Comparison of ENCODE assay signal across 7 cellular contexts in the genomic region with DNA sequence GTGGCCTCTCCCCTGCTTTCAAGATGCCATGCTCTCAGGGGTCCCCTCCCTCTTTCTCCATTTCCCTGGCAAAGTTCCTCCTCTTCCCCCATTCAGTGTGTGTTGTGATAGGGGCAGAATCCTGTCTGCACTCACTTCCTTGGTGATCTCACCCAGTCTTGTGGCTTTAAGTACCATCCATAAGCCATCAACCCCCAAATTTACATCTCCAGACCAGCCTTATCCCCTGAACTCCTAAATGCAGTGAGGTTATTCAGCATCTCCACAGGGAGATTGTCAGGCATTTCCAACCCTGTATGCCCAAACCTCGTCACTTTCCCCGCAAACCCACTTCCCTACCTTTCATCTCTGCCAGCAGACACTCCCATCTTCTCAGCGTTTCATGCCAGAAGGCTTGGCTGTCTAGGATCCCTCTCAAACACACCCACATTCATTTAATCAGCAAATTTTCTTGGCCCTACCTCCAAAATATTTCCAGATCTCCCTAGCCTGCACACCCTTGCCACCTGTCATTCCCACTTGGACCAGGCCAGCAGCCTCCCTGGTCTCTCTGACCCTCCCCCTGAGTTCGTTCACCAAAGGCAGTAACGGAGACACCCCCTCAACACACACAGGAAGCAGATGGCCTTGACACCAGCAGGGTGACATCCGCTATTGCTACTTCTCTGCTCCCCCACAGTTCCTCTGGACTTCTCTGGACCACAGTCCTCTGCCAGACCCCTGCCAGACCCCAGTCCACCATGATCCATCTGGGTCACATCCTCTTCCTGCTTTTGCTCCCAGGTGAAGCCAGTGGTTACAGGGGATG.
DNase-seq lines count a peak whose midpoint lies in the region; ATAC-seq and TF ChIP-seq lines count a peak whose summit lies in the region.

A gene with protein sequence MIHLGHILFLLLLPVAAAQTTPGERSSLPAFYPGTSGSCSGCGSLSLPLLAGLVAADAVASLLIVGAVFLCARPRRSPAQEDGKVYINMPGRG (plus strand): TSS at position 676 of the 808 bp plus-strand sequence. CDS start 65 bp downstream, at position 741.

- peaks cover 49% of the 10 kb centered on the region for H3K4me1 Mint-ChIP-seq in activated naive CD4-positive, alpha-beta T cell treated with anti-CD3 and anti-CD28 coated beads, Interleukin-2, amount 50 U/mL, for 24 hours

- peak within 1 kb of the TSS; percentile 90 for H3K4me3 Mint-ChIP-seq in activated naive CD4-positive, alpha-beta T cell treated with anti-CD3 and anti-CD28 coated beads, Interleukin-2, amount 50 U/mL, for 24 hours

- H3K27ac ChIP-seq in iPS-20b (ENCODE audit: low read length), result no peak within 1 kb of the TSS
- peak within 1 kb of the TSS; percentile 37 for H3K27ac ChIP-seq in substantia nigra (ENCODE audit: low read depth, low read length, poor library complexity, severe bottlenecking)

- H3K9me3 ChIP-seq in iPS-20b (ENCODE audit: insufficient read depth, low read depth, low read length), result no peaks in the 10 kb centered on the region

- ATAC-seq in GM19328 (IDR thresholded peaks at IDR 0.05; ENCODE audit: unreplicated experiment), result no peak

- TF ChIP-seq CTCF in GM12865 (IDR thresholded peaks at IDR 0.05; ENCODE audit: insufficient read depth, low read depth, low read length, missing control alignments), result no peak

- H3K9me3 Mint-ChIP-seq in activated naive CD4-positive, alpha-beta T cell treated with anti-CD3 and anti-CD28 coated beads, Interleukin-2, amount 50 U/mL, for 24 hours, result no peaks in the 10 kb centered on the region

- H3K36me3 Mint-ChIP-seq in activated naive CD4-positive, alpha-beta T cell treated with anti-CD3 and anti-CD28 coated beads, Interleukin-2, amount 50 U/mL, for 24 hours, result peaks cover 4% of the 10 kb centered on the region

- peak within 1 kb of the TSS; percentile 77; the same call in 1 of the 2 replicates for H3K9ac ChIP-seq in iPS-20b (ENCODE audit: low read depth, low read length)

- H3K4me1 ChIP-seq in iPS-20b (ENCODE audit: insufficient read depth, low read length), result peaks cover 7% of the 10 kb centered on the region

- peaks cover 18% of the 10 kb centered on the region for H3K27me3 ChIP-seq in iPS-20b (ENCODE audit: insufficient read depth, low read length)

- peak within 1 kb of the TSS; percentile 99 for H3K4me3 ChIP-seq in GM12865 (ENCODE audit: low read depth, low read length)
- peak within 1 kb of the TSS; percentile 74 for H3K4me3 ChIP-seq in iPS-20b (ENCODE audit: low read length)

- DNase-seq in GM12865 (ENCODE audit: low read depth) (peak; percentile 70), NCI-H226 (peak; percentile 83), substantia nigra (lab: John Stamatoyannopoulos, UW) (peak in 7 of 49 donors; percentile 9 to 40 (median 24)), NCI-H2081 treated with DMSO at 0.1 percent for 48 hours (lab: John Stamatoyannopoulos, UW) (no peak)

- H3K27me3 Mint-ChIP-seq in activated naive CD4-positive, alpha-beta T cell treated with anti-CD3 and anti-CD28 coated beads, Interleukin-2, amount 50 U/mL, for 24 hours, result no peaks in the 10 kb centered on the region

- peaks cover 9% of the 10 kb centered on the region; the same call in 1 of the 2 replicates for H3K36me3 ChIP-seq in iPS-20b (ENCODE audit: insufficient read depth, low read depth, low read length)

- peak within 1 kb of the TSS; percentile 85 for H3K27ac Mint-ChIP-seq in activated naive CD4-positive, alpha-beta T cell treated with anti-CD3 and anti-CD28 coated beads, Interleukin-2, amount 50 U/mL, for 24 hours
